Comparison of ENCODE assay signal across 17 cellular contexts in genomic region chr14:105536051-105536450, GRCh38. TPM values are rescaled to one million over a fixed set of nuclear protein-coding genes. Genes with fewer than 3 reads are reported as not detected.
"Had no signal": no experiment of that assay in that cellular context is flagged by ENCODE, and none has a peak within 500 bp of the region (broad histone marks: within the 10 kb centered on the region; RNA-seq: fewer than 3 reads in every experiment).

No MANE protein-coding gene starts in this region.

- H3K27ac ChIP-seq: HL-60, KMS-11 had no signal

- DNase-seq: Kasumi-1, MM.1S, NCI-H1436 treated with DMSO at 0.1 percent for 48 hours, NCI-H1694, NCI-H187 treated with DMSO at 0.1 percent for 48 hours, NCI-H2029 treated with DMSO at 0.1 percent for 48 hours, NCI-H345, NCI-H446 treated with DMSO at 0.1 percent for 48 hours, NCI-H524, NCI-H526 treated with DMSO at 0.1 percent for 48 hours, NCI-H774, RPMI8226 had no signal

- H3K4me2 ChIP-seq: KMS-11 had no signal

- H3K9ac ChIP-seq: KMS-11 had no signal

- ATAC-seq: K562 had no signal

- H3K4me3 ChIP-seq: K562 had no signal

RNA-seq across cellular contexts. Expression of gene TMEM121, which starts 9.7 kb away (rescaled TPM):
- polyA plus RNA-seq: K562 had no signal

RNA-seq across cellular contexts. Expression of gene CRIP1, which starts 49.4 kb away (rescaled TPM):
- total RNA-seq: M059J, SK-MEL-5 had no signal
